2 cellular contexts compared by ENCODE assay signal in the genomic region with DNA sequence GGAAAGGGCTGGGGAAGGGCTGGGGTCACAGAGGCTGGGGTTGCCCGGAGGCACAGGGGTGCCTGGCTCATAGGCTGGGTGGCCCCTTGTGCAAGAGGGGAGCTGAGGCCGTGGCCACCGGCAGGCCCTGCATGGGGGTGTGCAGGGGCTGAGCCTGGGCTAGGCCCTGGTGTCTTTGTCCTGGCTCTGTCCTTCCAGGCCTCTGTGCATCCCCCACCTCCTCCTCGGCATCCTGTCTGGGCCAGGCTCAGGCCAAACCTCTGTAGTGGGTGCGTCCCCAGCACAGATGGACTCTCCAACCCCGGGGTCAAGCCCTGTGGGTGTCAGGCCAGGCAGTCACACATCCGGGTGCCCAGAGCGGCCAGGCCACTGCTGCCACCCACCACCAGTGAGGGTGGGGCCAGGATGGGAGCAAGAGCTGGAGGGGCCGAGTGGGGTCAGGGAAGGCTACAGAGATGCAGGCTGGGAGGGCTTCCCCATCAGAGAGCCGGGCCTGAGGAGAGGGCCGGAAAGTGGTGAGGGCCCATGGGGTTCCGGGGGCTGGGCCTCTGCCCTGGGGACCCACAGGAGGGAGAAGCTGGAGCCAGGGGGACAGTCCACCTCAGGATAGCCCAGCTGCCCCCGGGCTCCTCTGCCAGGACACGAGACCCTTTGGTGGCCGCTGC.
TF ChIP-seq lines count a peak whose summit lies in the region.

No MANE protein-coding gene starts in this region.

TF ChIP-seq in HCT116, 20 proteins besides CTCF, POLR2A, EP300 and RAD21:
- no peak for TF ChIP-seq CEBPB (IDR thresholded peaks at IDR 0.05; ENCODE audit: low read depth)
- no peak for TF ChIP-seq SRF (IDR thresholded peaks at IDR 0.05; ENCODE audit: low read depth)
- no peak for TF ChIP-seq EZH2 (IDR thresholded peaks at IDR 0.05)
- TF ChIP-seq, protein P1, sequence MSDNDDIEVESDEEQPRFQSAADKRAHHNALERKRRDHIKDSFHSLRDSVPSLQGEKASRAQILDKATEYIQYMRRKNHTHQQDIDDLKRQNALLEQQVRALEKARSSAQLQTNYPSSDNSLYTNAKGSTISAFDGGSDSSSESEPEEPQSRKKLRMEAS (IDR thresholded peaks at IDR 0.05) = no peak
- TF ChIP-seq JUND (IDR thresholded peaks at IDR 0.05) = no peak
- no peak for TF ChIP-seq POLR2AphosphoS5 (IDR thresholded peaks at IDR 0.05; ENCODE audit: low read depth, low read length)
- no peak for TF ChIP-seq ELF1 (IDR thresholded peaks at IDR 0.05; ENCODE audit: borderline replicate concordance, low read depth)
- no peak for TF ChIP-seq ZFX (IDR thresholded peaks at IDR 0.05)
- TF ChIP-seq EZH2phosphoT487 (IDR thresholded peaks at IDR 0.05; ENCODE audit: borderline replicate concordance) = no peak
TF ChIP-seq in HCT116: peak in this region for 0.

TF ChIP-seq in GM12878, 131 proteins besides CTCF, POLR2A, EP300 and RAD21:
- TF ChIP-seq, protein P2, sequence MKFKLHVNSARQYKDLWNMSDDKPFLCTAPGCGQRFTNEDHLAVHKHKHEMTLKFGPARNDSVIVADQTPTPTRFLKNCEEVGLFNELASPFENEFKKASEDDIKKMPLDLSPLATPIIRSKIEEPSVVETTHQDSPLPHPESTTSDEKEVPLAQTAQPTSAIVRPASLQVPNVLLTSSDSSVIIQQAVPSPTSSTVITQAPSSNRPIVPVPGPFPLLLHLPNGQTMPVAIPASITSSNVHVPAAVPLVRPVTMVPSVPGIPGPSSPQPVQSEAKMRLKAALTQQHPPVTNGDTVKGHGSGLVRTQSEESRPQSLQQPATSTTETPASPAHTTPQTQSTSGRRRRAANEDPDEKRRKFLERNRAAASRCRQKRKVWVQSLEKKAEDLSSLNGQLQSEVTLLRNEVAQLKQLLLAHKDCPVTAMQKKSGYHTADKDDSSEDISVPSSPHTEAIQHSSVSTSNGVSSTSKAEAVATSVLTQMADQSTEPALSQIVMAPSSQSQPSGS (IDR thresholded peaks at IDR 0.05; ENCODE audit: low read length) = no peak
- no peak for TF ChIP-seq YBX1 (IDR thresholded peaks at IDR 0.05)
- TF ChIP-seq CBFB (IDR thresholded peaks at IDR 0.05; ENCODE audit: low read depth) = no peak
- TF ChIP-seq ESRRA (IDR thresholded peaks at IDR 0.05; ENCODE audit: low read length) = no peak
- no peak for TF ChIP-seq MYC (IDR thresholded peaks at IDR 0.05; ENCODE audit: insufficient read depth, insufficient read length, insufficient replicate concordance, low read length, severe bottlenecking)
- TF ChIP-seq SREBF2 (IDR thresholded peaks at IDR 0.05; ENCODE audit: low read length) = no peak
- no peak for TF ChIP-seq SIX5 (IDR thresholded peaks at IDR 0.05; ENCODE audit: low read depth, low read length, severe bottlenecking)
- TF ChIP-seq, protein P3, sequence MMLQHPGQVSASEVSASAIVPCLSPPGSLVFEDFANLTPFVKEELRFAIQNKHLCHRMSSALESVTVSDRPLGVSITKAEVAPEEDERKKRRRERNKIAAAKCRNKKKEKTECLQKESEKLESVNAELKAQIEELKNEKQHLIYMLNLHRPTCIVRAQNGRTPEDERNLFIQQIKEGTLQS (IDR thresholded peaks at IDR 0.05; ENCODE audit: borderline replicate concordance, extremely low read depth, low read depth, low read length) = no peak
- no peak for TF ChIP-seq ZNF384 (IDR thresholded peaks at IDR 0.05; ENCODE audit: borderline replicate concordance, low read depth, low read length)
- TF ChIP-seq, protein P4, sequence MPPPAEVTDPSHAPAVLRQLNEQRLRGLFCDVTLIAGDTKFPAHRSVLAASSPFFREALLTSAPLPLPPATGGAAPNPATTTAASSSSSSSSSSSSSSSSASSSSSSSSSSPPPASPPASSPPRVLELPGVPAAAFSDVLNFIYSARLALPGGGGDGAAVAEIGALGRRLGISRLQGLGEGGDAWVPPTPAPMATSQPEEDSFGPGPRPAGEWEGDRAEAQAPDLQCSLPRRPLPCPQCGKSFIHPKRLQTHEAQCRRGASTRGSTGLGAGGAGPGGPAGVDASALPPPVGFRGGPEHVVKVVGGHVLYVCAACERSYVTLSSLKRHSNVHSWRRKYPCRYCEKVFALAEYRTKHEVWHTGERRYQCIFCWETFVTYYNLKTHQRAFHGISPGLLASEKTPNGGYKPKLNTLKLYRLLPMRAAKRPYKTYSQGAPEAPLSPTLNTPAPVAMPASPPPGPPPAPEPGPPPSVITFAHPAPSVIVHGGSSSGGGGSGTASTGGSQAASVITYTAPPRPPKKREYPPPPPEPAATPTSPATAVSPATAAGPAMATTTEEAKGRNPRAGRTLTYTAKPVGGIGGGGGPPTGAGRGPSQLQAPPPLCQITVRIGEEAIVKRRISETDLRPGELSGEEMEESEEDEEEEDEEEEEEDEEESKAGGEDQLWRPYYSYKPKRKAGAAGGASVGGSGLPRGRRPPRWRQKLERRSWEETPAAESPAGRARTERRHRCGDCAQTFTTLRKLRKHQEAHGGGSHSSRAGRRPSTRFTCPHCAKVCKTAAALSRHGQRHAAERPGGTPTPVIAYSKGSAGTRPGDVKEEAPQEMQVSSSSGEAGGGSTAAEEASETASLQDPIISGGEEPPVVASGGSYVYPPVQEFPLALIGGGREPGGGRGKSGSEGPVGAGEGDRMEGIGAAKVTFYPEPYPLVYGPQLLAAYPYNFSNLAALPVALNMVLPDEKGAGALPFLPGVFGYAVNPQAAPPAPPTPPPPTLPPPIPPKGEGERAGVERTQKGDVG (CRISPR knock-in tag; IDR thresholded peaks at IDR 0.05) = no peak
- no peak for TF ChIP-seq SRF (IDR thresholded peaks at IDR 0.05; ENCODE audit: low read depth in 2 of 2, low read length in 2 of 2)
